In the genomic region with DNA sequence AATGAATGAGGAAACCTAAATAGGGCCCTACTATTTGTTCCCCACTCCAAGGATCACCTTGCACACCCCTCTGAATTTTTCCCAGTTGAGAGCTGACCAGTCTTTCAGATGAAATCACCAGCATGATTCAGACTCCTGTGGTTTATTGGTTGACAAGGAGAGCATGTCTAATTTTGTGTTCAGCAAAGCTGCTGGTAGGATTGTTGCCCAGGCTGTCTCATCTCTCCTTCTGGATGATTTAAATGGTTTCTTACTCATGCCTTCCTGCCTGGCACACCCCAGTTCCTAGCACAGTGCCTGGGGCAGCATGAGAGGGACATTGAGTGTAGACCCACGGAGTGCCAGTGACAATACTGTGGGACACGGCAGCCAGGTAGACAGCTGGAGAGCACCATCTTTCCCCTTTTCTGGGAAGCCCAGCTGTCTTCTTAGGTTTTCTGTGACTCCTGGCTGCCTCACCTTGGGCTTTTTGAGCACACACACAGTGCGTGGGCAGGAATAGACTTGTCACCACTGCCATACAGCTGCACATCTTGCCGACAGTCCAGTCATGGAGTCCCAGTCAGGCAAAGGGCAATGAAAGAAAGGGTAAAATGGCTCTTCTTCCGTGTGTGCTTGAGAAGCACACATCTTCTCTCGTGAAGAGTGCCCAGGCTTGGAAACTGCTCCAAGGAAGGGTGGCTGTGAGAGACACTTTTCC, we compare ENCODE assay signal across 1 cellular context.
A peak's percentile ranks its signal among the peaks of the same experiment; 100 is the strongest.
TF ChIP-seq lines count a peak whose summit lies in the region.

No MANE protein-coding gene starts in this region.

TF ChIP-seq in HEK293, 187 proteins besides CTCF, POLR2A, EP300 and RAD21 (continued from another document):
- TF ChIP-seq PRDM6 (tag by site-specific recombination; IDR thresholded peaks at IDR 0.05) (no peak), ZNF529 (tag by site-specific recombination; IDR thresholded peaks at IDR 0.05; ENCODE audit: insufficient replicate concordance) (no peak), ZNF23 (tag by site-specific recombination; IDR thresholded peaks at IDR 0.05; ENCODE audit: borderline replicate concordance) (no peak), ZNF398 (tag by site-specific recombination; IDR thresholded peaks at IDR 0.05) (no peak), ZNF626 (tag by site-specific recombination; IDR thresholded peaks at IDR 0.05) (no peak), ZFP3 (tag by site-specific recombination; IDR thresholded peaks at IDR 0.05; ENCODE audit: low read depth) (no peak), ZNF843 (tag by site-specific recombination; IDR thresholded peaks at IDR 0.05) (no peak), ZNF645 (tag by site-specific recombination; IDR thresholded peaks at IDR 0.05) (no peak), ZNF366 (tag by site-specific recombination; conservative IDR thresholded peaks at IDR 0.05) (0 out of 2 replicates have a peak, but pooled peaks have one; percentile 46), ZNF140 (tag by site-specific recombination; IDR thresholded peaks at IDR 0.05) (no peak), ZNF544 (tag by site-specific recombination; IDR thresholded peaks at IDR 0.05) (no peak), ZSCAN5A (tag by site-specific recombination; IDR thresholded peaks at IDR 0.05) (no peak), SALL2 (tag by site-specific recombination; IDR thresholded peaks at IDR 0.05; ENCODE audit: borderline replicate concordance) (no peak), ZNF792 (tag by site-specific recombination; IDR thresholded peaks at IDR 0.05) (no peak), ZNF157 (tag by site-specific recombination; IDR thresholded peaks at IDR 0.05) (no peak), ZNF654 (tag by site-specific recombination; IDR thresholded peaks at IDR 0.05; ENCODE audit: low read depth) (no peak), ZNF48 (tag by site-specific recombination; IDR thresholded peaks at IDR 0.05) (no peak), ZNF670 (tag by site-specific recombination; IDR thresholded peaks at IDR 0.05; ENCODE audit: low read depth) (no peak), ZNF335 (tag by site-specific recombination; conservative IDR thresholded peaks at IDR 0.05) (0 out of 2 replicates have a peak, but pooled peaks have one; percentile 11), HOXC10 (CRISPR knock-in tag; IDR thresholded peaks at IDR 0.05) (no peak), OSR2 (tag by site-specific recombination; IDR thresholded peaks at IDR 0.05) (peak; percentile 15; the same call in 1 of the 2 replicates), YY2 (tag by site-specific recombination; IDR thresholded peaks at IDR 0.05) (no peak), ZNF112 (tag by site-specific recombination; IDR thresholded peaks at IDR 0.05) (no peak), ZNF214 (tag by site-specific recombination; IDR thresholded peaks at IDR 0.05; ENCODE audit: borderline replicate concordance) (no peak), ZIC2 (tag by site-specific recombination; IDR thresholded peaks at IDR 0.05) (peak; percentile 26; the same call in 1 of the 2 replicates), ZNF692 (tag by site-specific recombination; IDR thresholded peaks at IDR 0.05) (no peak)
- TF ChIP-seq, protein P1, sequence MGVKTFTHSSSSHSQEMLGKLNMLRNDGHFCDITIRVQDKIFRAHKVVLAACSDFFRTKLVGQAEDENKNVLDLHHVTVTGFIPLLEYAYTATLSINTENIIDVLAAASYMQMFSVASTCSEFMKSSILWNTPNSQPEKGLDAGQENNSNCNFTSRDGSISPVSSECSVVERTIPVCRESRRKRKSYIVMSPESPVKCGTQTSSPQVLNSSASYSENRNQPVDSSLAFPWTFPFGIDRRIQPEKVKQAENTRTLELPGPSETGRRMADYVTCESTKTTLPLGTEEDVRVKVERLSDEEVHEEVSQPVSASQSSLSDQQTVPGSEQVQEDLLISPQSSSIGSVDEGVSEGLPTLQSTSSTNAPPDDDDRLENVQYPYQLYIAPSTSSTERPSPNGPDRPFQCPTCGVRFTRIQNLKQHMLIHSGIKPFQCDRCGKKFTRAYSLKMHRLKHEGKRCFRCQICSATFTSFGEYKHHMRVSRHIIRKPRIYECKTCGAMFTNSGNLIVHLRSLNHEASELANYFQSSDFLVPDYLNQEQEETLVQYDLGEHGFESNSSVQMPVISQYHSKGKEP (tag by site-specific recombination; IDR thresholded peaks at IDR 0.05) = no peak
- TF ChIP-seq, protein P2, sequence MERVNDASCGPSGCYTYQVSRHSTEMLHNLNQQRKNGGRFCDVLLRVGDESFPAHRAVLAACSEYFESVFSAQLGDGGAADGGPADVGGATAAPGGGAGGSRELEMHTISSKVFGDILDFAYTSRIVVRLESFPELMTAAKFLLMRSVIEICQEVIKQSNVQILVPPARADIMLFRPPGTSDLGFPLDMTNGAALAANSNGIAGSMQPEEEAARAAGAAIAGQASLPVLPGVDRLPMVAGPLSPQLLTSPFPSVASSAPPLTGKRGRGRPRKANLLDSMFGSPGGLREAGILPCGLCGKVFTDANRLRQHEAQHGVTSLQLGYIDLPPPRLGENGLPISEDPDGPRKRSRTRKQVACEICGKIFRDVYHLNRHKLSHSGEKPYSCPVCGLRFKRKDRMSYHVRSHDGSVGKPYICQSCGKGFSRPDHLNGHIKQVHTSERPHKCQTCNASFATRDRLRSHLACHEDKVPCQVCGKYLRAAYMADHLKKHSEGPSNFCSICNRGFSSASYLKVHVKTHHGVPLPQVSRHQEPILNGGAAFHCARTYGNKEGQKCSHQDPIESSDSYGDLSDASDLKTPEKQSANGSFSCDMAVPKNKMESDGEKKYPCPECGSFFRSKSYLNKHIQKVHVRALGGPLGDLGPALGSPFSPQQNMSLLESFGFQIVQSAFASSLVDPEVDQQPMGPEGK (tag by site-specific recombination; IDR thresholded peaks at IDR 0.05) = no peak
- TF ChIP-seq, protein P3, sequence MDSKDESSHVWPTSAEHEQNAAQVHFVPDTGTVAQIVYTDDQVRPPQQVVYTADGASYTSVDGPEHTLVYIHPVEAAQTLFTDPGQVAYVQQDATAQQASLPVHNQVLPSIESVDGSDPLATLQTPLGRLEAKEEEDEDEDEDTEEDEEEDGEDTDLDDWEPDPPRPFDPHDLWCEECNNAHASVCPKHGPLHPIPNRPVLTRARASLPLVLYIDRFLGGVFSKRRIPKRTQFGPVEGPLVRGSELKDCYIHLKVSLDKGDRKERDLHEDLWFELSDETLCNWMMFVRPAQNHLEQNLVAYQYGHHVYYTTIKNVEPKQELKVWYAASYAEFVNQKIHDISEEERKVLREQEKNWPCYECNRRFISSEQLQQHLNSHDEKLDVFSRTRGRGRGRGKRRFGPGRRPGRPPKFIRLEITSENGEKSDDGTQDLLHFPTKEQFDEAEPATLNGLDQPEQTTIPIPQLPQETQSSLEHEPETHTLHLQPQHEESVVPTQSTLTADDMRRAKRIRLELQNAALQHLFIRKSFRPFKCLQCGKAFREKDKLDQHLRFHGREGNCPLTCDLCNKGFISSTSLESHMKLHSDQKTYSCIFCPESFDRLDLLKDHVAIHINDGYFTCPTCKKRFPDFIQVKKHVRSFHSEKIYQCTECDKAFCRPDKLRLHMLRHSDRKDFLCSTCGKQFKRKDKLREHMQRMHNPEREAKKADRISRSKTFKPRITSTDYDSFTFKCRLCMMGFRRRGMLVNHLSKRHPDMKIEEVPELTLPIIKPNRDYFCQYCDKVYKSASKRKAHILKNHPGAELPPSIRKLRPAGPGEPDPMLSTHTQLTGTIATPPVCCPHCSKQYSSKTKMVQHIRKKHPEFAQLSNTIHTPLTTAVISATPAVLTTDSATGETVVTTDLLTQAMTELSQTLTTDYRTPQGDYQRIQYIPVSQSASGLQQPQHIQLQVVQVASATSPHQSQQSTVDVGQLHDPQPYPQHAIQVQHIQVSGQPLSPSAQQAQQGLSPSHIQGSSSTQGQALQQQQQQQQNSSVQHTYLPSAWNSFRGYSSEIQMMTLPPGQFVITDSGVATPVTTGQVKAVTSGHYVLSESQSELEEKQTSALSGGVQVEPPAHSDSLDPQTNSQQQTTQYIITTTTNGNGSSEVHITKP (tag by site-specific recombination; IDR thresholded peaks at IDR 0.05) = peak; percentile 92
- TF ChIP-seq, protein P4, sequence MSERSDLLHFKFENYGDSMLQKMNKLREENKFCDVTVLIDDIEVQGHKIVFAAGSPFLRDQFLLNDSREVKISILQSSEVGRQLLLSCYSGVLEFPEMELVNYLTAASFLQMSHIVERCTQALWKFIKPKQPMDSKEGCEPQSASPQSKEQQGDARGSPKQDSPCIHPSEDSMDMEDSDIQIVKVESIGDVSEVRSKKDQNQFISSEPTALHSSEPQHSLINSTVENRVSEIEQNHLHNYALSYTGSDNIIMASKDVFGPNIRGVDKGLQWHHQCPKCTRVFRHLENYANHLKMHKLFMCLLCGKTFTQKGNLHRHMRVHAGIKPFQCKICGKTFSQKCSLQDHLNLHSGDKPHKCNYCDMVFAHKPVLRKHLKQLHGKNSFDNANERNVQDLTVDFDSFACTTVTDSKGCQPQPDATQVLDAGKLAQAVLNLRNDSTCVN (tag by site-specific recombination; optimal IDR thresholded peaks at IDR 0.05) = no peak
